ENCODE assay signal across 15 cellular contexts in the genomic region with DNA sequence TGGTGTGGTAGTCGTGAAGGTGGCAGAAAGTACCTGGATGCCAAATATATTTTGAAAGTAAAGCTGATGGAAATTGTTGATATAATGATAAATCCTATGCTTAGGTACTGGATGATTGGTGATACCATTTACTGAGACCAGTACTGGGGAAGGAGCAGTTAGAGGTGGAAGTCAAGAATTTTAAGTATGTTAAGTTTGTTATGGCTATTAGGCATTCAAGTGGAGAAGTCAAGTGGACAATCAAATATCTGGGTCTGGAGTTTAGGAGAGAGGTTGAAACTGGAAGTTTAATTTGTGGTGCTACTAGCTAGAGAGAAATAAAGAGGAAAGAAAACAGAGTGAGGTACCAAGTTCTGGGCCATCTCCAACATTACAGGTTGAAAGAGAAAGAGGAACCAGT.
DNase-seq lines count a peak whose midpoint lies in the region; ATAC-seq, FAIRE-seq and TF ChIP-seq lines count a peak whose summit lies in the region.
"Had no signal": no experiment of that assay in that cellular context is flagged by ENCODE, and none has a peak within 500 bp of the region (broad histone marks: within the 10 kb centered on the region; RNA-seq: fewer than 3 reads in every experiment).

No MANE protein-coding gene starts in this region.

- H3K79me2 ChIP-seq in GM12878 (ENCODE audit: control insufficient read depth, insufficient read depth, low read length), result no peaks in the 10 kb centered on the region

- H3K4me1 ChIP-seq in GM12878 (ENCODE audit: control insufficient read depth, insufficient read depth, low read length) (no peaks in the 10 kb centered on the region), upper lobe of right lung (peaks cover 4% of the 10 kb centered on the region)
- H3K4me1 ChIP-seq: HAP-1 had no signal

- no peak for TF ChIP-seq EP300 in GM12878 (IDR thresholded peaks at IDR 0.05; ENCODE audit: borderline replicate concordance in 1 of 2, control insufficient read depth in 1 of 2, low read depth in 2 of 2, low read length in 2 of 2)

- BruUV-seq in GM12878 (replicated peaks; lab: Mats Ljungman, UMichigan), result TSS peak; percentile 20

- 100% methylated on average over 1 of the region's 1 CpG for WGBS in GM12878 (ENCODE audit: insufficient coverage, insufficient replicate concordance, low lambda C conversion rate, missing lambda C conversion rate)

- intact Hi-C loops in GM12878 (cut with micrococcal nuclease; ENCODE audit: unreplicated experiment), result no loop called here
- intact Hi-C loops in upper lobe of right lung (cut with DNase I), result no loop called here

- peak; percentile 48 for FAIRE-seq in GM12891 (lab: Jason Lieb, UNC)
- FAIRE-seq in GM12878 (lab: Jason Lieb, UNC), result no peak
- FAIRE-seq: G401.6 had no signal

- no peaks in the 10 kb centered on the region for H3K9me3 Mint-ChIP-seq in activated naive CD4-positive, alpha-beta T cell treated with anti-CD3 and anti-CD28 coated beads, Interleukin-2, amount 50 U/mL, for 24 hours
- H3K9me3 Mint-ChIP-seq: CD8-positive, alpha-beta memory T cell had no signal

- no peak overlapping the region for H3K4me3 ChIP-seq in GM12878
- no peak overlapping the region for H3K4me3 ChIP-seq in upper lobe of right lung
- H3K4me3 ChIP-seq: BLaER1 treated with 17β-estradiol and CSF1 and Interleukin-3, amounts not matched to agents 10 nM and 100 nM; HAP-1 had no signal

- DNase-seq in activated naive CD4-positive, alpha-beta T cell treated with Interleukin-2 at 50 U/mL for 16 hours, result no peak
- DNase-seq in GM12891 (ENCODE audit: insufficient read length, low spot score) (no peak), GM12878 (ENCODE audit: low read depth, low spot score) (no peak), upper lobe of right lung (no peak), amygdala (lab: John Stamatoyannopoulos, UW) (no peak), DMS53 (lab: John Stamatoyannopoulos, UW) (no peak)
- DNase-seq: 8988T; CD8-positive, alpha-beta memory T cell; COR-L47; DMS 273 treated with DMSO at 0.1 percent for 48 hours had no signal

- H3K27me3 Mint-ChIP-seq in activated naive CD4-positive, alpha-beta T cell treated with anti-CD3 and anti-CD28 coated beads, Interleukin-2, amount 50 U/mL, for 24 hours, result no peaks in the 10 kb centered on the region
- H3K27me3 Mint-ChIP-seq: B cell; CD8-positive, alpha-beta memory T cell had no signal

- TF ChIP-seq POLR2A in GM12891 (IDR thresholded peaks at IDR 0.05; ENCODE audit: low read depth, low read length) (no peak), GM12878 (IDR thresholded peaks at IDR 0.05; ENCODE audit: low read depth, low read length) (no peak)

- H3K9me3 ChIP-seq in GM12878 (replicated peaks; ENCODE audit: control insufficient read depth, insufficient read depth, low read length) (no peaks in the 10 kb centered on the region), upper lobe of right lung (no peaks in the 10 kb centered on the region)
- H3K9me3 ChIP-seq: BLaER1 treated with 17β-estradiol and CSF1 and Interleukin-3, amounts not matched to agents 10 nM and 100 nM; HAP-1 had no signal

- no peak overlapping the region for H2AFZ ChIP-seq in GM12878 (ENCODE audit: control insufficient read depth, low read depth, low read length)

- POLR2A ChIA-PET in GM12878 (lab: Charles Lee), result no interaction called here

- CTCF ChIA-PET in GM12878 (lab: Yijun Ruan, JAX), result interaction anchor here (0.7 to 4.0 kb wide), 6 partner anchors 9 to 451 kb away, joined by 3 to 15 read pairs (median 4); no protein-coding TSS in a partner anchor

- peaks cover 8% of the 10 kb centered on the region for H3K4me1 Mint-ChIP-seq in activated naive CD4-positive, alpha-beta T cell treated with anti-CD3 and anti-CD28 coated beads, Interleukin-2, amount 50 U/mL, for 24 hours
- H3K4me1 Mint-ChIP-seq: B cell had no signal

- ATAC-seq in GM12878 (no peak), upper lobe of right lung (peak; percentile 36)

- in situ Hi-C loops in GM12878 (cut with MboI), result no loop called here

- peak overlapping the region; percentile 56 for H3K27ac Mint-ChIP-seq in activated naive CD4-positive, alpha-beta T cell treated with anti-CD3 and anti-CD28 coated beads, Interleukin-2, amount 50 U/mL, for 24 hours
- H3K27ac Mint-ChIP-seq: B cell had no signal

- no peak overlapping the region for H3K27ac ChIP-seq in GM12878 (ENCODE audit: control insufficient read depth, insufficient read depth)
- no peak overlapping the region for H3K27ac ChIP-seq in upper lobe of right lung
- H3K27ac ChIP-seq: BLaER1 treated with 17β-estradiol and CSF1 and Interleukin-3, amounts not matched to agents 10 nM and 100 nM had no signal

- no peaks in the 10 kb centered on the region for H4K20me1 ChIP-seq in GM12878 (ENCODE audit: control insufficient read depth, insufficient read depth)

- H3K36me3 Mint-ChIP-seq in activated naive CD4-positive, alpha-beta T cell treated with anti-CD3 and anti-CD28 coated beads, Interleukin-2, amount 50 U/mL, for 24 hours, result peaks cover 36% of the 10 kb centered on the region

- no peak overlapping the region for H3K4me3 Mint-ChIP-seq in activated naive CD4-positive, alpha-beta T cell treated with anti-CD3 and anti-CD28 coated beads, Interleukin-2, amount 50 U/mL, for 24 hours
- H3K4me3 Mint-ChIP-seq: B cell; CD8-positive, alpha-beta memory T cell had no signal

- RAD21 ChIA-PET in GM12878 (lab: Charles Lee; ENCODE audit: unreplicated experiment), result no interaction called here

- no peak for TF ChIP-seq RAD21 in GM12878 (IDR thresholded peaks at IDR 0.05; ENCODE audit: insufficient read depth, low read depth, low read length)

- SMC1A ChIA-PET in GM12878 (lab: Charles Lee; ENCODE audit: uncharacterized antibody, unreplicated experiment), result interaction anchor here (0.8 to 1.5 kb wide), 4 partner anchors 14 to 1294 kb away, joined by 3 to 4 read pairs (median 3); no protein-coding TSS in a partner anchor

- H3K27me3 ChIP-seq in GM12878 (replicated peaks in 1 of 2; ENCODE audit: control insufficient read depth in 2 of 2, insufficient read depth in 2 of 2, low read length in 1 of 2), result no peaks in the 10 kb centered on the region
- no peaks in the 10 kb centered on the region for H3K27me3 ChIP-seq in upper lobe of right lung
- H3K27me3 ChIP-seq: BLaER1 treated with 17β-estradiol and CSF1 and Interleukin-3, amounts not matched to agents 10 nM and 100 nM had no signal

- H3K4me2 ChIP-seq in GM12878 (ENCODE audit: control insufficient read depth, insufficient read depth), result no peak overlapping the region
- H3K4me2 ChIP-seq: BLaER1 treated with 17β-estradiol and CSF1 and Interleukin-3, amounts not matched to agents 10 nM and 100 nM had no signal

- H3K9ac ChIP-seq in GM12878 (ENCODE audit: control insufficient read depth, insufficient read depth, low read length), result no peak overlapping the region
- H3K9ac ChIP-seq: BLaER1 treated with 17β-estradiol and CSF1 and Interleukin-3, amounts not matched to agents 10 nM and 100 nM had no signal

- TF ChIP-seq CTCF in GM12878 (IDR thresholded peaks at IDR 0.05 in 2 of 3, conservative IDR thresholded peaks at IDR 0.05 in 1 of 3; ENCODE audit: control insufficient read depth in 2 of 3, extremely low read depth in 1 of 3, insufficient read depth in 1 of 3, low read depth in 3 of 3, low read length in 3 of 3), result no peak
- no peak for TF ChIP-seq CTCF in upper lobe of right lung (IDR thresholded peaks at IDR 0.05)

- H3K36me3 ChIP-seq in GM12878 (ENCODE audit: control insufficient read depth in 2 of 2, insufficient read depth in 2 of 2, low read length in 1 of 2) (peaks cover 0 to 13% of the 10 kb centered on the region in 2 experiments; a peak in 2 of 4 replicates), upper lobe of right lung (peaks cover 37% of the 10 kb centered on the region)

TF ChIP-seq in GM12891, 5 proteins besides CTCF, POLR2A, EP300 and RAD21:
- TF ChIP-seq TAF1 (IDR thresholded peaks at IDR 0.05; ENCODE audit: low read depth, low read length) (no peak), POU2F2 (IDR thresholded peaks at IDR 0.05; ENCODE audit: low read depth, low read length) (no peak), PAX5 (IDR thresholded peaks at IDR 0.05; ENCODE audit: insufficient read depth, low read length, severe bottlenecking) (no peak), SPI1 (IDR thresholded peaks at IDR 0.05; ENCODE audit: low read depth, low read length) (no peak), POLR2AphosphoS5 (IDR thresholded peaks at IDR 0.05; ENCODE audit: low read depth, low read length) (no peak)

TF ChIP-seq in GM12878, 131 proteins besides CTCF, POLR2A, EP300 and RAD21:
- TF ChIP-seq, protein P1, sequence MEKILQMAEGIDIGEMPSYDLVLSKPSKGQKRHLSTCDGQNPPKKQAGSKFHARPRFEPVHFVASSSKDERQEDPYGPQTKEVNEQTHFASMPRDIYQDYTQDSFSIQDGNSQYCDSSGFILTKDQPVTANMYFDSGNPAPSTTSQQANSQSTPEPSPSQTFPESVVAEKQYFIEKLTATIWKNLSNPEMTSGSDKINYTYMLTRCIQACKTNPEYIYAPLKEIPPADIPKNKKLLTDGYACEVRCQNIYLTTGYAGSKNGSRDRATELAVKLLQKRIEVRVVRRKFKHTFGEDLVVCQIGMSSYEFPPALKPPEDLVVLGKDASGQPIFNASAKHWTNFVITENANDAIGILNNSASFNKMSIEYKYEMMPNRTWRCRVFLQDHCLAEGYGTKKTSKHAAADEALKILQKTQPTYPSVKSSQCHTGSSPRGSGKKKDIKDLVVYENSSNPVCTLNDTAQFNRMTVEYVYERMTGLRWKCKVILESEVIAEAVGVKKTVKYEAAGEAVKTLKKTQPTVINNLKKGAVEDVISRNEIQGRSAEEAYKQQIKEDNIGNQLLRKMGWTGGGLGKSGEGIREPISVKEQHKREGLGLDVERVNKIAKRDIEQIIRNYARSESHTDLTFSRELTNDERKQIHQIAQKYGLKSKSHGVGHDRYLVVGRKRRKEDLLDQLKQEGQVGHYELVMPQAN (conservative IDR thresholded peaks at IDR 0.05), result no peak
- TF ChIP-seq ASH2L (IDR thresholded peaks at IDR 0.05; ENCODE audit: borderline replicate concordance, low read depth), result no peak
- TF ChIP-seq, protein P2, sequence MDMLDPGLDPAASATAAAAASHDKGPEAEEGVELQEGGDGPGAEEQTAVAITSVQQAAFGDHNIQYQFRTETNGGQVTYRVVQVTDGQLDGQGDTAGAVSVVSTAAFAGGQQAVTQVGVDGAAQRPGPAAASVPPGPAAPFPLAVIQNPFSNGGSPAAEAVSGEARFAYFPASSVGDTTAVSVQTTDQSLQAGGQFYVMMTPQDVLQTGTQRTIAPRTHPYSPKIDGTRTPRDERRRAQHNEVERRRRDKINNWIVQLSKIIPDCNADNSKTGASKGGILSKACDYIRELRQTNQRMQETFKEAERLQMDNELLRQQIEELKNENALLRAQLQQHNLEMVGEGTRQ (IDR thresholded peaks at IDR 0.05; ENCODE audit: borderline replicate concordance, low read depth, low read length), result no peak
